ENCODE assay signal across 23 cellular contexts in the genomic region with DNA sequence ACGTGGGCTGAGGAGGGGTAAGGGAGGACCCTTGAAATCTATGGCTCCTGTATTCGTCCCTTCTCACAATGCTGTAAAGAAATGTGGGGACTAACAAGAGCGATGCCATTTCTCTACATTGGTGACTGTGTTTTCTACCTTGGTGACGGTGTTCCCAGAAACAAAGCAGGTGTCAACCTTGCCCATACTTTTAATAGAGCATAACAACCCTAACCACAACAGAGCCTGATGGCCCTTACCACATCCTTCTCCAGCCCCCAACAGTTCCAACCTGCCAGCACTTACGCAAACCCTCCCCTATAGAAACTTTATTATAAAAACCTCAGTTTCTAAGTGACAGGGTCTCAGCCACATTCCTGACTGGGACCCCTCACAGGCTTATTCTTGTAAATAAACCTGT. TPM values are rescaled to one million over a fixed set of nuclear protein-coding genes. Genes with fewer than 3 reads are reported as not detected.
DNase-seq lines count a peak whose midpoint lies in the region; ATAC-seq and TF ChIP-seq lines count a peak whose summit lies in the region.
"Had no signal": no experiment of that assay in that cellular context is flagged by ENCODE, and none has a peak within 500 bp of the region (broad histone marks: within the 10 kb centered on the region; RNA-seq: fewer than 3 reads in every experiment).

No MANE protein-coding gene starts in this region.

- POLR2A ChIA-PET in activated CD4-positive, alpha-beta memory T cell treated with anti-CD3 and anti-CD28 coated beads, Interleukin-2, amount 10 ng/mL, durations not matched to agents 7 days and 5 days (lab: Charles Lee), result no interaction called here

- H3K4me3 Mint-ChIP-seq in activated T-cell treated with anti-CD3 and anti-CD28 coated beads, Interleukin-2, amount 50 U/mL, for 24 hours, result no peak overlapping the region
- H3K4me3 Mint-ChIP-seq in activated CD4-positive, alpha-beta memory T cell treated with anti-CD3 and anti-CD28 coated beads, Interleukin-2, amount 10 ng/mL, durations not matched to agents 7 days and 5 days, result no peak overlapping the region
- H3K4me3 Mint-ChIP-seq: activated naive CD4-positive, alpha-beta T cell treated with anti-CD3 and anti-CD28 coated beads, Interleukin-2, amount 50 U/mL, for 24 hours had no signal

- ATAC-seq in HG02678 (IDR thresholded peaks at IDR 0.05; ENCODE audit: unreplicated experiment) (peak; percentile 39), SK-N-SH treated with all-trans-retinoic acid at 6 μM for 48 hours (no peak), HG03097 (IDR thresholded peaks at IDR 0.05; ENCODE audit: low FRiP score, unreplicated experiment) (no peak)
- ATAC-seq: gastroesophageal sphincter, left lung had no signal

- H3K36me3 Mint-ChIP-seq in activated T-cell treated with anti-CD3 and anti-CD28 coated beads, Interleukin-2, amount 50 U/mL, for 24 hours (ENCODE audit: low read depth), result no peaks in the 10 kb centered on the region
- peaks cover 6% of the 10 kb centered on the region for H3K36me3 Mint-ChIP-seq in activated CD4-positive, alpha-beta memory T cell treated with anti-CD3 and anti-CD28 coated beads, Interleukin-2, amount 10 ng/mL, durations not matched to agents 7 days and 5 days (ENCODE audit: low read depth)
- H3K36me3 Mint-ChIP-seq: activated naive CD4-positive, alpha-beta T cell treated with anti-CD3 and anti-CD28 coated beads, Interleukin-2, amount 50 U/mL, for 24 hours had no signal

- H3K27me3 ChIP-seq in spleen (replicated peaks in 1 of 7), result peaks cover 0 to 24% (median 0%) of the 10 kb centered on the region in 7 donors
- H3K27me3 ChIP-seq: brain microvascular endothelial cell, gastroesophageal sphincter, left lung had no signal

- no peak for DNase-seq in activated T-cell treated with anti-CD3 and anti-CD28 coated beads, Interleukin-2, amount 50 U/mL, for 24 hours
- no peak for DNase-seq in activated T-cell treated with anti-CD3 and anti-CD28 coated beads, Interleukin-2, amount 50 U/mL, for 48 hours
- peak; percentile 21 for DNase-seq in activated CD4-positive, alpha-beta memory T cell treated with anti-CD3 and anti-CD28 coated beads, Interleukin-2, amount 10 ng/mL, durations not matched to agents 7 days and 5 days
- DNase-seq in spleen, result peak; percentile 2
- no peak for DNase-seq in glomerular visceral epithelial cell (ENCODE audit: extremely low spot score)
- DNase-seq: activated CD8-positive, alpha-beta memory T cell treated with anti-CD3 and anti-CD28 coated beads for 24 hours; brain microvascular endothelial cell; dorsolateral prefrontal cortex; erythroblast; Karpas-422; left lung; NCI-H1105; NCI-H82; SK-N-SH; stimulated activated naive CD4-positive, alpha-beta T cell had no signal

- peaks cover 6% of the 10 kb centered on the region for H3K9me3 Mint-ChIP-seq in activated T-cell treated with anti-CD3 and anti-CD28 coated beads, Interleukin-2, amount 50 U/mL, for 24 hours
- H3K9me3 Mint-ChIP-seq in activated CD4-positive, alpha-beta memory T cell treated with anti-CD3 and anti-CD28 coated beads, Interleukin-2, amount 10 ng/mL, durations not matched to agents 7 days and 5 days, result peaks cover 9% of the 10 kb centered on the region
- H3K9me3 Mint-ChIP-seq: activated naive CD4-positive, alpha-beta T cell treated with anti-CD3 and anti-CD28 coated beads, Interleukin-2, amount 50 U/mL, for 24 hours had no signal

- peak overlapping the region; percentile 72 for H3K27ac Mint-ChIP-seq in activated T-cell treated with anti-CD3 and anti-CD28 coated beads, Interleukin-2, amount 50 U/mL, for 24 hours
- H3K27ac Mint-ChIP-seq in activated CD4-positive, alpha-beta memory T cell treated with anti-CD3 and anti-CD28 coated beads, Interleukin-2, amount 10 ng/mL, durations not matched to agents 7 days and 5 days, result peak overlapping the region; percentile 77
- H3K27ac Mint-ChIP-seq: activated naive CD4-positive, alpha-beta T cell treated with anti-CD3 and anti-CD28 coated beads, Interleukin-2, amount 50 U/mL, for 24 hours had no signal

- H3K4me1 ChIP-seq in spleen, result peaks cover 0 to 15% (median 7%) of the 10 kb centered on the region in 6 donors
- H3K4me1 ChIP-seq: left lung had no signal

- no peaks in the 10 kb centered on the region for H3K27me3 Mint-ChIP-seq in activated T-cell treated with anti-CD3 and anti-CD28 coated beads, Interleukin-2, amount 50 U/mL, for 24 hours
- no peaks in the 10 kb centered on the region for H3K27me3 Mint-ChIP-seq in activated CD4-positive, alpha-beta memory T cell treated with anti-CD3 and anti-CD28 coated beads, Interleukin-2, amount 10 ng/mL, durations not matched to agents 7 days and 5 days
- H3K27me3 Mint-ChIP-seq: activated naive CD4-positive, alpha-beta T cell treated with anti-CD3 and anti-CD28 coated beads, Interleukin-2, amount 50 U/mL, for 24 hours had no signal

- no peak overlapping the region for H3K27ac ChIP-seq in spleen
- H3K27ac ChIP-seq: brain microvascular endothelial cell, dorsolateral prefrontal cortex, gastroesophageal sphincter, left lung, neutrophil had no signal

- TF ChIP-seq POLR2A in spleen (IDR thresholded peaks at IDR 0.05), result no peak

- intact Hi-C loops in spleen (cut with DNase I; ENCODE audit: low total_unique reads), result no loop called here

- no peak for TF ChIP-seq CTCF in spleen (IDR thresholded peaks at IDR 0.05 in 8 of 11, conservative IDR thresholded peaks at IDR 0.05 in 3 of 11)

- WGBS in spleen, 5 donors, result 55 to 70% (median 69%) methylated on average over 5 of the region's 5 CpGs

- no peaks in the 10 kb centered on the region for H3K9me3 ChIP-seq in spleen
- H3K9me3 ChIP-seq: gastroesophageal sphincter, left lung, neutrophil, SK-N-SH had no signal

- peaks cover 21% of the 10 kb centered on the region for H3K4me1 Mint-ChIP-seq in activated T-cell treated with anti-CD3 and anti-CD28 coated beads, Interleukin-2, amount 50 U/mL, for 24 hours (ENCODE audit: low read depth)
- peaks cover 37% of the 10 kb centered on the region for H3K4me1 Mint-ChIP-seq in activated CD4-positive, alpha-beta memory T cell treated with anti-CD3 and anti-CD28 coated beads, Interleukin-2, amount 10 ng/mL, durations not matched to agents 7 days and 5 days

- no peaks in the 10 kb centered on the region for H3K36me3 ChIP-seq in spleen
- H3K36me3 ChIP-seq: brain microvascular endothelial cell, gastroesophageal sphincter, left lung, neutrophil had no signal

- no peak overlapping the region for H3K4me3 ChIP-seq in spleen
- H3K4me3 ChIP-seq: dorsolateral prefrontal cortex, gastroesophageal sphincter, left lung had no signal

- CTCF ChIA-PET in activated CD4-positive, alpha-beta memory T cell treated with anti-CD3 and anti-CD28 coated beads, Interleukin-2, amount 10 ng/mL, durations not matched to agents 7 days and 5 days (lab: Charles Lee), result no interaction called here

TF ChIP-seq in SK-N-SH treated with all-trans-retinoic acid at 6 μM for 48 hours, 23 proteins besides CTCF, POLR2A, EP300 and RAD21:
- no peak for TF ChIP-seq ARNTL (CRISPR knock-in tag; IDR thresholded peaks at IDR 0.05; ENCODE audit: borderline replicate concordance, low read depth)
- no peak for TF ChIP-seq ZFP30 (CRISPR knock-in tag; IDR thresholded peaks at IDR 0.05)
- no peak for TF ChIP-seq POU6F1 (CRISPR knock-in tag; IDR thresholded peaks at IDR 0.05; ENCODE audit: borderline replicate concordance, low read depth)

RNA-seq across cellular contexts. Expression of gene ADCYAP1R1, which starts 28.2 kb away (rescaled TPM):
- total RNA-seq in activated CD4-positive, alpha-beta memory T cell treated with anti-CD3 and anti-CD28 coated beads, Interleukin-2, amount 10 ng/mL, durations not matched to agents 7 days and 5 days, result not detected
- 1 to 10 TPM in 4 of 7 donors, under 1 TPM in 3; 0.43 to 5.6 (median 1.0) TPM for total RNA-seq in spleen
- under 1 TPM; 0.04 to 0.13 (median 0.06) TPM for polyA plus RNA-seq in spleen
- total RNA-seq: HT-29, renal cortical epithelial cell had no signal

Comparison
In these comparisons a context has a peak if more than half of its experiments do, and no peak if none do; other contexts are left out.
1. DNase-seq: peak in activated CD4-positive, alpha-beta memory T cell treated with anti-CD3 and anti-CD28 coated beads, Interleukin-2, amount 10 ng/mL, durations not matched to agents 7 days and 5 days (single experiment) and spleen (single experiment); none in activated T-cell treated with anti-CD3 and anti-CD28 coated beads, Interleukin-2, amount 50 U/mL, for 24 hours (single experiment), activated T-cell treated with anti-CD3 and anti-CD28 coated beads, Interleukin-2, amount 50 U/mL, for 48 hours (0 of 2) and glomerular visceral epithelial cell (single experiment).